Comparison of ENCODE assay signal across 17 cellular contexts in the genomic region with DNA sequence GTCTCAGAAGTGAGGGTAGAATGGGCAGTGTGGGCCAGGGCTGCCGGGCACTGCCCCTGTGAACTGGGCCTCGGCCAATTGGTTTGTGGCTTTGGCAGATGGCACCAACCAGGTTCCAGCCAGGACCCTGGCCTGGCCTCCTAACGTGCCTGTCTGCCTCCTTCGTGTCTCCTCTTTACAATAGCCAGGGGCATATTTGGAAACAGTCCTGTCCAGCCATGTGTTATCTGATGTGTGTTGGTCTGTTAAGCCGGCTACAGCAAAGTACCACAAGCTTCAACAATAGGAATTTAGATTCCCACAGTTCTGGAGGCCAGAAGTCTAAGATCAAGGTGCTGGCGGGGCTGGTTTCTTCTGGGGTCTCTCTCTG. TPM values are rescaled to one million over a fixed set of nuclear protein-coding genes. Genes with fewer than 3 reads are reported as not detected.
DNase-seq lines count a peak whose midpoint lies in the region; ATAC-seq and TF ChIP-seq lines count a peak whose summit lies in the region.
"Had no signal": no experiment of that assay in that cellular context is flagged by ENCODE, and none has a peak within 500 bp of the region (broad histone marks: within the 10 kb centered on the region; RNA-seq: fewer than 3 reads in every experiment).

No MANE protein-coding gene starts in this region.

- H3K4me2 ChIP-seq in fibroblast of lung (ENCODE audit: extremely low read depth, insufficient read depth, low read length) = no peak overlapping the region

- TF ChIP-seq POLR2A in ovary (IDR thresholded peaks at IDR 0.05) = no peak

- intact Hi-C loops in Right ventricle myocardium inferior (cut with DNase I) = loop anchor here (5.0 kb wide), 1 partner anchor 93 kb away; no protein-coding TSS in a partner anchor
- intact Hi-C loops in ovary (cut with DNase I) = no loop called here
- intact Hi-C loops in CD8-positive, alpha-beta T cell (cut with DNase I, micrococcal nuclease) = no loop called here

- H3K9me3 Mint-ChIP-seq in CD8-positive, alpha-beta T cell = no peaks in the 10 kb centered on the region

- H2AFZ ChIP-seq in fibroblast of lung (ENCODE audit: low read length) = no peak overlapping the region

- H3K27me3 ChIP-seq in right atrium auricular region = no peaks in the 10 kb centered on the region
- no peaks in the 10 kb centered on the region for H3K27me3 ChIP-seq in fibroblast of lung (ENCODE audit: control insufficient read depth, insufficient read depth, low read length)
- no peaks in the 10 kb centered on the region for H3K27me3 ChIP-seq in ovary
- H3K27me3 ChIP-seq in CD8-positive, alpha-beta T cell (ENCODE audit: insufficient read depth, low read length) = no peaks in the 10 kb centered on the region
- H3K27me3 ChIP-seq: cardiac muscle cell had no signal

- no peak overlapping the region for H3K9ac ChIP-seq in fibroblast of lung (ENCODE audit: insufficient read depth, low read length)

- H3K79me2 ChIP-seq in fibroblast of lung (ENCODE audit: control insufficient read depth, insufficient read depth, low read length) = no peaks in the 10 kb centered on the region

- no peak for ATAC-seq in Right ventricle myocardium inferior
- ATAC-seq in CD8-positive, alpha-beta T cell = no peak
- ATAC-seq: activated CD8-positive, alpha-beta T cell treated with anti-CD3 and anti-CD28 coated beads, Interleukin-2, amount 10 ng/mL, durations not matched to agents 7 days and 5 days; naive thymus-derived CD4-positive, alpha-beta T cell had no signal

- H3K36me3 ChIP-seq in right atrium auricular region = peaks cover 14% of the 10 kb centered on the region
- peaks cover 4% of the 10 kb centered on the region for H3K36me3 ChIP-seq in fibroblast of lung (ENCODE audit: control insufficient read depth, insufficient read depth, low read length)
- H3K36me3 ChIP-seq in ovary = no peaks in the 10 kb centered on the region
- no peaks in the 10 kb centered on the region for H3K36me3 ChIP-seq in CD8-positive, alpha-beta T cell (ENCODE audit: insufficient read depth, low read length)
- H3K36me3 ChIP-seq: cardiac muscle cell had no signal

- H3K36me3 Mint-ChIP-seq in CD8-positive, alpha-beta T cell = no peaks in the 10 kb centered on the region
- H3K36me3 Mint-ChIP-seq: naive thymus-derived CD4-positive, alpha-beta T cell had no signal

- H3K9me3 ChIP-seq in right atrium auricular region (no peaks in the 10 kb centered on the region), fibroblast of lung (ENCODE audit: control insufficient read depth, insufficient read depth, low read depth, low read length) (no peaks in the 10 kb centered on the region), ovary (no peaks in the 10 kb centered on the region)
- H3K9me3 ChIP-seq in CD8-positive, alpha-beta T cell (ENCODE audit: low read length) = no peaks in the 10 kb centered on the region

- H3K27me3 Mint-ChIP-seq in CD8-positive, alpha-beta T cell (ENCODE audit: low read depth) = peaks cover 13% of the 10 kb centered on the region

- no peak for TF ChIP-seq EP300 in ovary (IDR thresholded peaks at IDR 0.05)

- H4K20me1 ChIP-seq in fibroblast of lung (ENCODE audit: control insufficient read depth, extremely low read depth, insufficient read depth, low read length) = no peaks in the 10 kb centered on the region

- peaks cover 0 to 82% of the 10 kb centered on the region in 2 donors for H3K4me1 ChIP-seq in right atrium auricular region
- peaks cover 38% of the 10 kb centered on the region for H3K4me1 ChIP-seq in fibroblast of lung (ENCODE audit: control insufficient read depth, extremely low read depth, insufficient read depth, low read length)
- H3K4me1 ChIP-seq in ovary (ENCODE audit: insufficient read depth) = peaks cover 21% of the 10 kb centered on the region
- no peaks in the 10 kb centered on the region for H3K4me1 ChIP-seq in CD8-positive, alpha-beta T cell (ENCODE audit: insufficient read depth, low read length)

- H3K4me1 Mint-ChIP-seq in CD8-positive, alpha-beta T cell (ENCODE audit: low read depth) = no peaks in the 10 kb centered on the region
- H3K4me1 Mint-ChIP-seq: naive thymus-derived CD4-positive, alpha-beta T cell had no signal

- peak overlapping the region; percentile 80 to 88 for H3K27ac ChIP-seq in right atrium auricular region
- no peak overlapping the region for H3K27ac ChIP-seq in fibroblast of lung (ENCODE audit: insufficient read depth, low read length)
- peak overlapping the region; percentile 57 to 89 for H3K27ac ChIP-seq in ovary
- H3K27ac ChIP-seq in CD8-positive, alpha-beta T cell (ENCODE audit: low read depth, low read length) = no peak overlapping the region
- H3K27ac ChIP-seq: cardiac muscle cell had no signal

- POLR2A ChIA-PET in CD8-positive, alpha-beta T cell (lab: Charles Lee) = no interaction called here

- CTCF ChIA-PET in CD8-positive, alpha-beta T cell (lab: Charles Lee) = no interaction called here

- DNase-seq in right atrium auricular region (ENCODE audit: low spot score) (no peak), Right ventricle myocardium inferior (ENCODE audit: missing footprints) (no peak), fibroblast of lung (ENCODE audit: low read depth in 2 of 2) (peak; percentile 39 to 62), ovary (peak in 1 of 5 donors; percentile 32), GM03348 (ENCODE audit: low spot score) (no peak), epidermal melanocyte (ENCODE audit: insufficient read length, low spot score) (no peak)
- DNase-seq in CD8-positive, alpha-beta T cell = no peak
- DNase-seq in effector CD8-positive, alpha-beta T cell (lab: John Stamatoyannopoulos, UW) = no peak
- DNase-seq: activated CD8-positive, alpha-beta T cell treated with anti-CD3 and anti-CD28 coated beads, Interleukin-2, amount 10 ng/mL, durations not matched to agents 7 days and 5 days; activated effector memory CD4-positive, alpha-beta T cell treated with Interleukin-2 at 50 U/mL for 16 hours; erythroblast; KG1; naive thymus-derived CD4-positive, alpha-beta T cell; NCI-H187; NCI-H774; SHP77 had no signal

- 81 to 89% (median 83%) methylated on average over 6 of the region's 6 CpGs for WGBS in ovary, 3 donors

- no peak overlapping the region for H3K27ac Mint-ChIP-seq in CD8-positive, alpha-beta T cell
- H3K27ac Mint-ChIP-seq: activated CD8-positive, alpha-beta T cell treated with anti-CD3 and anti-CD28 coated beads, Interleukin-2, amount 10 ng/mL, durations not matched to agents 7 days and 5 days; naive thymus-derived CD4-positive, alpha-beta T cell had no signal

- H3K4me3 ChIP-seq in right atrium auricular region (no peak overlapping the region), fibroblast of lung (replicated peaks in 1 of 4; ENCODE audit: control extremely low read depth in 1 of 4, insufficient read depth in 1 of 4, low read depth in 3 of 4, low read length in 4 of 4) (no peak overlapping the region), ovary (no peak overlapping the region)
- no peak overlapping the region for H3K4me3 ChIP-seq in CD8-positive, alpha-beta T cell (ENCODE audit: low read depth, low read length)
- H3K4me3 ChIP-seq: cardiac muscle cell had no signal

- H3K4me3 Mint-ChIP-seq in CD8-positive, alpha-beta T cell = no peak overlapping the region
- H3K4me3 Mint-ChIP-seq: activated CD8-positive, alpha-beta T cell treated with anti-CD3 and anti-CD28 coated beads, Interleukin-2, amount 10 ng/mL, durations not matched to agents 7 days and 5 days; naive thymus-derived CD4-positive, alpha-beta T cell had no signal

- no peak for TF ChIP-seq CTCF in right atrium auricular region (IDR thresholded peaks at IDR 0.05)
- no peak for TF ChIP-seq CTCF in fibroblast of lung (conservative IDR thresholded peaks at IDR 0.05 in 1 of 2, IDR thresholded peaks at IDR 0.05 in 1 of 2; ENCODE audit: low read depth in 1 of 2, low read length in 2 of 2)
- TF ChIP-seq CTCF in ovary (IDR thresholded peaks at IDR 0.05) = no peak
- no peak for TF ChIP-seq CTCF in CD8-positive, alpha-beta T cell (IDR thresholded peaks at IDR 0.05)

RNA-seq across cellular contexts. Expression of a gene that starts 14.6 kb away (rescaled TPM):
- total RNA-seq in right atrium auricular region (10 to 100 TPM; 58.4 to 76.4 TPM), Right ventricle myocardium inferior (38.1 TPM), fibroblast of lung (34.9 and 37.0 TPM in 2 replicates), ovary (100 to 1,000 TPM in 6 of 7 donors, 10 to 100 TPM in 1; 90.6 to 333 (median 142) TPM)
- polyA plus RNA-seq in fibroblast of lung (11.8 and 96.2 TPM in 2 replicates), ovary (10 to 100 TPM; 53.2 to 63.6 TPM)
- polyA plus RNA-seq in fibroblast of lung (2012) = 7.1 and 70.6 TPM in 2 replicates
- polyA minus RNA-seq in fibroblast of lung (ENCODE audit: low replicate concordance) = 16.4 and 88.9 TPM in 2 replicates
- 1 to 10 TPM in 1 of 2 experiments, under 1 TPM in 1; 1.00 to 1.7 TPM for total RNA-seq in CD8-positive, alpha-beta T cell
- total RNA-seq: activated CD8-positive, alpha-beta T cell treated with anti-CD3 and anti-CD28 coated beads, Interleukin-2, amount 10 ng/mL, durations not matched to agents 7 days and 5 days had no signal

Comparison
In these comparisons a context has a peak if more than half of its experiments do, and no peak if none do; other contexts are left out.
1. DNase-seq: peak in fibroblast of lung (2 of 2); none in right atrium auricular region (single experiment), Right ventricle myocardium inferior (single experiment), CD8-positive, alpha-beta T cell (0 of 7), GM03348 (single experiment), epidermal melanocyte (single experiment) and effector CD8-positive, alpha-beta T cell (single experiment).
2. H3K27ac ChIP-seq: peak in right atrium auricular region (2 of 2) and ovary (2 of 2); none in fibroblast of lung (single experiment) and CD8-positive, alpha-beta T cell (single experiment).
3. RNA of a gene that starts 14.6 kb away (total RNA-seq): 90.6 to 333 TPM in ovary, 58.4 to 76.4 TPM in right atrium auricular region, 38.1 TPM in Right ventricle myocardium inferior (single experiment) and 34.9 to 37.0 TPM in fibroblast of lung; 1.00 to 1.7 TPM in CD8-positive, alpha-beta T cell; every median in the first group is over 10 times any median in the second.